23 cellular contexts compared by ENCODE assay signal in the genomic region with DNA sequence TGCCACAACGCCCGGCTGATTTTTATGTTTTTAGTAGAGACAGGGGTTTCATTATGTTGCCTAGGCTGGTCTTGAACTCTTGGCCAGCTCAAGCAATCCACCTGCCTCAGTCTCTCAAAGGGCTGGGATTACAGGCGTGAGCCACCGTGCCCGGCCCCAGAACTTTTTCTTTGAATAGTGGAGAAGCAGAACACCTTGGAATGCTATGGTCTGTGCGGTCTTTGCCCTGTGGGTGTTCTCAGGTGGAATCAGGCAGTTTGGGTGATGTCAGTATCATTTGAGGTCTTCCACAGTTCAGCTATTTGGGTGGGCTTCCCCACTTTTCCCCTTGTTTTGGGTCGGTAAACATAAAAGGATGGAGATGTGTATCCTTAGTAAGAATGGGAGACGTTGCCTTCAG. TPM values are rescaled to one million over a fixed set of nuclear protein-coding genes. Genes with fewer than 3 reads are reported as not detected.
A peak's percentile ranks its signal among the peaks of the same experiment; 100 is the strongest.
DNase-seq lines count a peak whose midpoint lies in the region; ATAC-seq and TF ChIP-seq lines count a peak whose summit lies in the region.
"Had no signal": no experiment of that assay in that cellular context is flagged by ENCODE, and none has a peak within 500 bp of the region (broad histone marks: within the 10 kb centered on the region; RNA-seq: fewer than 3 reads in every experiment).

No MANE protein-coding gene starts in this region.

- H3K4me3 ChIP-seq in adrenal gland: no peak overlapping the region
- no peak overlapping the region for H3K4me3 ChIP-seq in muscle layer of duodenum (ENCODE audit: low read depth in 1 of 2, low read length in 2 of 2)
- H3K4me3 ChIP-seq: BLaER1, Peyer's patch, SJCRH30 had no signal

- no peaks in the 10 kb centered on the region for H3K27me3 ChIP-seq in adrenal gland
- H3K27me3 ChIP-seq in muscle layer of duodenum (ENCODE audit: low read depth, low read length): no peaks in the 10 kb centered on the region
- H3K27me3 ChIP-seq: BLaER1, Peyer's patch, SJCRH30 had no signal

- ATAC-seq in GM21447 (IDR thresholded peaks at IDR 0.05; ENCODE audit: unreplicated experiment): no peak
- ATAC-seq: HCT116 had no signal

- peaks cover 44% of the 10 kb centered on the region for H3K4me1 Mint-ChIP-seq in HFFc6 (ENCODE audit: low read depth)
- H3K4me1 Mint-ChIP-seq in type B pancreatic cell (ENCODE audit: unreplicated experiment): peaks cover 22% of the 10 kb centered on the region

- H3K36me3 ChIP-seq in adrenal gland (replicated peaks in 1 of 2) (no peaks in the 10 kb centered on the region), muscle layer of duodenum (ENCODE audit: control insufficient read depth in 1 of 2, insufficient read depth in 2 of 2, low read length in 2 of 2) (no peaks in the 10 kb centered on the region)
- H3K36me3 ChIP-seq: Peyer's patch had no signal

- no peaks in the 10 kb centered on the region for H3K9me3 ChIP-seq in adrenal gland (replicated peaks in 1 of 3)
- no peaks in the 10 kb centered on the region for H3K9me3 ChIP-seq in muscle layer of duodenum (ENCODE audit: control insufficient read depth in 1 of 2, low read length in 2 of 2)
- H3K9me3 ChIP-seq: BLaER1, Peyer's patch, SJCRH30 had no signal

- H3K36me3 Mint-ChIP-seq in HFFc6 (ENCODE audit: low read depth) (no peaks in the 10 kb centered on the region), type B pancreatic cell (peaks cover 5% of the 10 kb centered on the region)

- DNase-seq in ELF-1 (ENCODE audit: low read depth, low spot score) (peak; percentile 36), HFFc6 (no peak), adrenal gland (no peak), type B pancreatic cell (ENCODE audit: extremely low spot score, unreplicated experiment) (no peak), amniotic stem cell (lab: John Stamatoyannopoulos, UW) (no peak), GM19238 (ENCODE audit: insufficient read length, low spot score) (no peak)
- DNase-seq: ACHN; CD4-positive, alpha-beta T cell; COR-L47; DND-41; KG1; NCI-H1105 treated with DMSO at 0.1 percent for 48 hours; NCI-H2029 treated with DMSO at 0.1 percent for 48 hours; NCI-H226; NCI-H510A treated with DMSO at 0.1 percent for 48 hours; NCI-H774; NK-92 treated with Interleukin-12 subunit alpha and Interleukin-12 subunit beta, amount 100 ng/mL, for 24 hours; Peyer's patch; SJCRH30 had no signal

- H3K9me3 Mint-ChIP-seq in HFFc6 (no peaks in the 10 kb centered on the region), type B pancreatic cell (no peaks in the 10 kb centered on the region)
- H3K9me3 Mint-ChIP-seq: CD4-positive, alpha-beta T cell had no signal

- H3K27me3 Mint-ChIP-seq in HFFc6 (ENCODE audit: insufficient read depth): no peaks in the 10 kb centered on the region
- H3K27me3 Mint-ChIP-seq in type B pancreatic cell: no peaks in the 10 kb centered on the region
- H3K27me3 Mint-ChIP-seq: CD4-positive, alpha-beta T cell had no signal

- peak overlapping the region; percentile 92 for H3K27ac Mint-ChIP-seq in HFFc6
- no peak overlapping the region for H3K27ac Mint-ChIP-seq in type B pancreatic cell
- H3K27ac Mint-ChIP-seq: CD4-positive, alpha-beta T cell had no signal

- H3K4me3 Mint-ChIP-seq in HFFc6 (peak overlapping the region; percentile 46), type B pancreatic cell (no peak overlapping the region)
- H3K4me3 Mint-ChIP-seq: CD4-positive, alpha-beta T cell had no signal

- H3K27ac ChIP-seq in adrenal gland (peak overlapping the region in 4 of 5 donors; percentile 7 to 75 (median 68)), muscle layer of duodenum (ENCODE audit: low read length) (peak overlapping the region; percentile 7)
- H3K27ac ChIP-seq: Peyer's patch, SJCRH30 had no signal

- WGBS in adrenal gland, 4 donors: 78 to 89% (median 85%) methylated on average over 8 of the region's 8 CpGs

- H3K4me1 ChIP-seq in adrenal gland (replicated peaks in 1 of 2) (peaks cover 36 to 51% of the 10 kb centered on the region in 2 donors), muscle layer of duodenum (ENCODE audit: control insufficient read depth in 1 of 2, insufficient read depth in 2 of 2, low read length in 2 of 2) (peaks cover 26 to 32% of the 10 kb centered on the region in 2 donors)

- no peak for TF ChIP-seq POLR2A in adrenal gland (IDR thresholded peaks at IDR 0.05)

- TF ChIP-seq CTCF in HFFc6 (IDR thresholded peaks at IDR 0.05) (no peak), adrenal gland (IDR thresholded peaks at IDR 0.05) (no peak), type B pancreatic cell (conservative IDR thresholded peaks at IDR 0.05) (no peak)

- intact Hi-C loops in adrenal gland (cut with DNase I): no loop called here

RNA-seq across cellular contexts. Expression of gene CAMTA1, which starts 17.6 kb away (rescaled TPM):
- 10 to 100 TPM; 78.1 to 96.6 (median 86.1) TPM for total RNA-seq in HFFc6 (2021; fragmentation: NEBNext Ultra II Directional; extraction: Animal tissue kit (Norgen Biotek cat#: 25700))
- total RNA-seq in adrenal gland: 100 to 1,000 TPM in 2 of 8 donors, 10 to 100 TPM in 6; 62.9 to 129 (median 77.4) TPM
- polyA plus RNA-seq in adrenal gland: 100 to 1,000 TPM; 114 to 141 (median 131) TPM
- total RNA-seq in type B pancreatic cell (ENCODE audit: low replicate concordance): 76.3 and 82.5 TPM in 2 replicates
